In genomic region chr7:787332-788240, GRCh38 we compare ENCODE assay signal across 21 cellular contexts. TPM values are rescaled to one million over a fixed set of nuclear protein-coding genes. Genes with fewer than 3 reads are reported as not detected.
A peak's percentile ranks its signal among the peaks of the same experiment; 100 is the strongest.
DNase-seq lines count a peak whose midpoint lies in the region; ATAC-seq, FAIRE-seq and TF ChIP-seq lines count a peak whose summit lies in the region.
"Had no signal": no experiment of that assay in that cellular context is flagged by ENCODE, and none has a peak within 500 bp of the region (broad histone marks: within the 10 kb centered on the region; RNA-seq: fewer than 3 reads in every experiment).

No MANE protein-coding gene starts in this region.

- no peak for FAIRE-seq in A549 (lab: Jason Lieb, UNC)

- no peak overlapping the region for H3K4me2 ChIP-seq in A549

- H3K4me3 ChIP-seq in A549, result no peak overlapping the region
- H3K4me3 ChIP-seq: ascending aorta, heart right ventricle, suprapubic skin, uterus had no signal

- TF ChIP-seq RAD21 in A549 (conservative IDR thresholded peaks at IDR 0.05 in 1 of 2, IDR thresholded peaks at IDR 0.05 in 1 of 2), result peak in 1 of 2 experiments; percentile 7; a peak in 1 of 5 replicates

- POLR2A ChIA-PET in A549 (lab: Yijun Ruan, JAX), result no interaction called here

- TF ChIP-seq POLR2A in A549 (IDR thresholded peaks at IDR 0.05; ENCODE audit: low read length), result no peak

- TF ChIP-seq EP300 in A549 (IDR thresholded peaks at IDR 0.05), result no peak

- no peak for TF ChIP-seq CTCF in A549 (IDR thresholded peaks at IDR 0.05)
- no peak for TF ChIP-seq CTCF in GM20000 (IDR thresholded peaks at IDR 0.05; ENCODE audit: extremely low read depth, missing control alignments)

- H3K27ac ChIP-seq in A549, result no peak overlapping the region
- H3K27ac ChIP-seq: ascending aorta, heart right ventricle, HL-60, suprapubic skin, VCaP had no signal

- peak; percentile 51 to 72; a peak in 3 of 6 replicates for ATAC-seq in A549
- peak; percentile 27; the same call in 2 of the 3 replicates for ATAC-seq in SK-N-SH treated with all-trans-retinoic acid at 6 μM for 48 hours
- no peak for ATAC-seq in HG03354 (IDR thresholded peaks at IDR 0.05; ENCODE audit: poor library complexity, severe bottlenecking, unreplicated experiment)
- no peak for ATAC-seq in GM19328 (IDR thresholded peaks at IDR 0.05; ENCODE audit: unreplicated experiment)

- peak in 1 of 2 experiments; percentile 19 for DNase-seq in A549 (ENCODE audit: low read depth in 1 of 2, low spot score in 1 of 2)
- DNase-seq in GM20000 (ENCODE audit: low spot score), result peak; percentile 38
- DNase-seq in iPS-NIHi11 (ENCODE audit: low spot score), result peak; percentile 59
- DNase-seq in HT-29 (ENCODE audit: low spot score), result no peak
- DNase-seq in H4 (ENCODE audit: low spot score), result no peak
- DNase-seq: activated CD4-positive, alpha-beta T cell treated with anti-CD3 and anti-CD28 coated beads, Interleukin-2, amount 50 U/mL, for 1 hour; activated naive CD8-positive, alpha-beta T cell treated with anti-CD3 and anti-CD28 coated beads for 36 hours; C1 segment of cervical spinal cord; GOT3; heart right ventricle; mesendoderm; NCI-H82; retina; uterus had no signal

- 95% methylated on average over 23 of the region's 27 CpGs for WGBS in A549 (ENCODE audit: missing lambda C conversion rate)

- CTCF ChIA-PET in A549 (lab: Yijun Ruan, JAX), result interaction anchor here (0.5 to 10.7 kb wide), 14 partner anchors 12 to 455 kb away, joined by 3 to 117 read pairs (median 4); no protein-coding TSS in a partner anchor

- H3K4me1 ChIP-seq in A549, result no peaks in the 10 kb centered on the region
- H3K4me1 ChIP-seq: uterus had no signal

- H3K9me3 ChIP-seq in A549, result no peaks in the 10 kb centered on the region
- H3K9me3 ChIP-seq: ascending aorta, heart right ventricle, suprapubic skin, uterus had no signal

TF ChIP-seq in A549, 52 proteins besides CTCF, POLR2A, EP300 and RAD21:
- no peak for TF ChIP-seq HEYL (CRISPR knock-in tag; IDR thresholded peaks at IDR 0.05)
- TF ChIP-seq CHD4 (IDR thresholded peaks at IDR 0.05; ENCODE audit: borderline replicate concordance), result no peak
- TF ChIP-seq KDM5A (IDR thresholded peaks at IDR 0.05), result no peak
- no peak for TF ChIP-seq CHD2 (IDR thresholded peaks at IDR 0.05; ENCODE audit: low read length, partially characterized antibody)

TF ChIP-seq in SK-N-SH treated with all-trans-retinoic acid at 6 μM for 48 hours, 23 proteins besides CTCF, POLR2A, EP300 and RAD21:
- TF ChIP-seq TCF4 (CRISPR knock-in tag; IDR thresholded peaks at IDR 0.05; ENCODE audit: borderline replicate concordance), result no peak
- TF ChIP-seq ZNF565 (CRISPR knock-in tag; conservative IDR thresholded peaks at IDR 0.05; ENCODE audit: low read depth), result no peak
- TF ChIP-seq CSDC2 (CRISPR knock-in tag; IDR thresholded peaks at IDR 0.05), result no peak
- TF ChIP-seq TOX (CRISPR knock-in tag; IDR thresholded peaks at IDR 0.05; ENCODE audit: borderline replicate concordance), result no peak
- no peak for TF ChIP-seq ZNF70 (CRISPR knock-in tag; IDR thresholded peaks at IDR 0.05)
- TF ChIP-seq PPARA (CRISPR knock-in tag; IDR thresholded peaks at IDR 0.05; ENCODE audit: borderline replicate concordance), result no peak
- no peak for TF ChIP-seq SNAI2 (CRISPR knock-in tag; IDR thresholded peaks at IDR 0.05)
- TF ChIP-seq POU6F1 (CRISPR knock-in tag; IDR thresholded peaks at IDR 0.05; ENCODE audit: borderline replicate concordance, low read depth), result no peak
- TF ChIP-seq ZFP3 (CRISPR knock-in tag; IDR thresholded peaks at IDR 0.05), result no peak
- no peak for TF ChIP-seq ZNF8 (CRISPR knock-in tag; IDR thresholded peaks at IDR 0.05)
- TF ChIP-seq RARB (CRISPR knock-in tag; IDR thresholded peaks at IDR 0.05), result no peak

RNA-seq across cellular contexts. Expression of gene SUN1, which starts 44.7 kb away (rescaled TPM):
- polyA plus RNA-seq in A549 (2011; rRNA removed) (129 and 130 TPM in 2 replicates), A549 (2017; fragmentation: RNase III; extraction: RNeasy Plus Mini Kit Qiagen cat#74134 plus additional on column Dnase treatment) (55.5 to 60.7 TPM (median 57.5 TPM) in 3 replicates)
- 121 and 125 TPM in 2 replicates for polyA plus RNA-seq in A549 (2012; cell fraction: cytosol; rRNA removed)
- polyA plus RNA-seq in A549 (2012; cell fraction: nucleus; rRNA removed), result 695 and 869 TPM in 2 replicates
- polyA minus RNA-seq in A549 (2011; rRNA and poly(A)+ RNA removed), result 108 and 152 TPM in 2 replicates
- 145 and 200 TPM in 2 replicates for total RNA-seq in HT-29 (2014; rRNA removed; shearing (Covaris generic))
- total RNA-seq in H4 (2014; rRNA removed; shearing (Covaris generic)), result 157 and 180 TPM in 2 replicates

Comparison
In these comparisons a context has a peak if more than half of its experiments do, and no peak if none do; other contexts are left out.
1. ATAC-seq: peak in A549 (2 of 2) and SK-N-SH treated with all-trans-retinoic acid at 6 μM for 48 hours (single experiment); none in HG03354 (single experiment) and GM19328 (single experiment).
2. DNase-seq: peak in GM20000 (single experiment) and iPS-NIHi11 (single experiment); none in HT-29 (single experiment) and H4 (single experiment).